In the genomic region with DNA sequence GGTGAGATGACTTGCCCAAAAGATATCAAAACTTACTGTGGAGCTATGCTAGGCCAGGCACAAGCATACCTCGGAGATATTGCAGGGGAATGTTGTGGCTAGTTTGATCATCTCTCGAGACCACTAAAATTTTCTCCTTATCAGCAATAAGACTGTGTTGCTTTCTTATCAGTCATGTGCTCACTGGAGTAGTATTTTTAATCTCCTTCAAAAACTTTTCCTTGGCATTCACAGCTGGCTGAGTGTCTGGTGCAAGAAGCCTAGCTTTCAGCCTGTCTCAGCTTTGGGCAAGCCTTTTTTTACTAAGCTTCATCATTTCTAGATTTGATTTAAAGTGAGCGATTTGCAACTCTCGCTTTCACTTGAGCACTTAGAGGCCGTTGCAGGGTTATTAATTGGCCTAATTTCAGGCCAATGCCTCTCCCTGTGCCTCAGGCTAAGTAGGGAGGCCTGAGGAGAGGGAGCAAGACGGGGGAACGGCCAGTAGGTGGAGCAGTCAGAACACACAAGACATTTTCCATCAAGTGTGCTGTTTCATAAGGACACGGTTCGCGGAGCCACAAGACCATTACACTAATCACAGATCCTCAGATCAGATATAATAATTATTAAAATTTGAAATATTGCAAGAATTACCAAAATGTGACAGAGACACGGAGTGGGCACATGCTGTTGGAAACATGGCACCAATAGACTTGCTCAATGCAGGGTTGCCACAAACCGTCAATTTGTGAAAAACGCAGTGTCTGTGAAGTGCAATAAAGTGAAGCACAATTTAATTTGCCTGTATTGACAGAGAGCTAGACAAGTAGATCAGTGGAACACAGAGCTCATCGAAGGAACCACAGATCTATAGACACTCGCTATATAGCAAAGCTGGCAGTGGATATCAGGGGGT, we compare ENCODE assay signal across 1 cellular context.
TF ChIP-seq lines count a peak whose summit lies in the region.

No MANE protein-coding gene starts in this region.

TF ChIP-seq in IMR-90, 13 proteins besides CTCF, POLR2A, EP300 and RAD21 (continued from another document):
- no peak for TF ChIP-seq FOS (IDR thresholded peaks at IDR 0.05; ENCODE audit: low read depth, low read length)
